Comparison of ENCODE assay signal across 12 cellular contexts in the genomic region with DNA sequence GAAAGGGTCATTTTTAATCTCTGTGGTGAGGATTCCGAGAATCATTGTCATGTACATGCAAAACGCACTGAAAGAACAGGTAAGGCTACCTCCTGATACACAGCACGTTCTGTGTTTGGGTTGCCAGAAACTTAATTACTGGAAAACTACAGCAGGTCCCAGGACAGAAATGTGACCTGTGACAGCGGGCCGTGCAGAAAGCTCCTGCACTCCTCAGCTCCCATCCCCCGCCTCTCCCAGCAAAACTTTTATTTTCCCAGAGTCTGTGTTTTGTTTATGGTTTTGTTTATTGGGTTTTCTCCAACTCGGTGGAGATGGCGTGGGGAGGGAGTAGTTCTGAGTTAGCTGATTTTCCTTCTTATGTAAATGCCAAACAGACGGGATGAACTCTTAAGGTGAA. TPM values are rescaled to one million over a fixed set of nuclear protein-coding genes. Genes with fewer than 3 reads are reported as not detected.
DNase-seq lines count a peak whose midpoint lies in the region; ATAC-seq and TF ChIP-seq lines count a peak whose summit lies in the region.
"Had no signal": no experiment of that assay in that cellular context is flagged by ENCODE, and none has a peak within 500 bp of the region (broad histone marks: within the 10 kb centered on the region; RNA-seq: fewer than 3 reads in every experiment).

No MANE protein-coding gene starts in this region.

- DNase-seq in ELF-1 (ENCODE audit: low read depth, low spot score) (peak; percentile 54), ascending aorta (ENCODE audit: low spot score in 2 of 2) (no peak), right atrium auricular region (ENCODE audit: low spot score) (no peak), renal cortical epithelial cell (ENCODE audit: low read depth) (peak; percentile 65), head of caudate nucleus (no peak)
- no peak for DNase-seq in activated CD4-positive, alpha-beta T cell treated with anti-CD3 and anti-CD28 coated beads for 1 hour
- DNase-seq: central memory CD4-positive, alpha-beta T cell; NCI-H2171; SIG-M5 had no signal

- intact Hi-C loops in ascending aorta (cut with DNase I): loop anchor here (5.0 kb wide), 2 partner anchors 107 to 157 kb away; no protein-coding TSS in a partner anchor
- intact Hi-C loops in head of caudate nucleus (cut with DNase I): no loop called here

- H3K4me3 ChIP-seq in ascending aorta: no peak overlapping the region
- no peak overlapping the region for H3K4me3 ChIP-seq in right atrium auricular region

- H3K27ac ChIP-seq in ascending aorta (peak overlapping the region; percentile 94), right atrium auricular region (peak overlapping the region; percentile 79 to 89)
- H3K27ac ChIP-seq: C4-2B had no signal

- ATAC-seq in GM21528 (IDR thresholded peaks at IDR 0.05; ENCODE audit: low FRiP score, unreplicated experiment) (no peak), HG03457 (IDR thresholded peaks at IDR 0.05; ENCODE audit: unreplicated experiment) (no peak)

- TF ChIP-seq CTCF in ascending aorta (IDR thresholded peaks at IDR 0.05) (no peak), right atrium auricular region (IDR thresholded peaks at IDR 0.05) (no peak)

- no peaks in the 10 kb centered on the region for H3K27me3 ChIP-seq in ascending aorta
- H3K27me3 ChIP-seq in right atrium auricular region: no peaks in the 10 kb centered on the region

- H3K9me3 ChIP-seq in ascending aorta: no peaks in the 10 kb centered on the region
- no peaks in the 10 kb centered on the region for H3K9me3 ChIP-seq in right atrium auricular region

- H3K36me3 ChIP-seq in ascending aorta: no peaks in the 10 kb centered on the region
- H3K36me3 ChIP-seq in right atrium auricular region: no peaks in the 10 kb centered on the region

- H3K4me1 ChIP-seq in ascending aorta (peaks cover 14 to 57% of the 10 kb centered on the region in 2 donors), right atrium auricular region (peaks cover 0 to 42% of the 10 kb centered on the region in 2 donors)

RNA-seq across cellular contexts. Expression of gene SLC44A3, which starts 44.7 kb away (rescaled TPM):
- total RNA-seq in ascending aorta: not detected
- 1 to 10 TPM; 2.7 to 9.5 TPM for total RNA-seq in right atrium auricular region
- 12.7 and 54.5 TPM in 2 replicates for total RNA-seq in renal cortical epithelial cell

Comparison
In these comparisons a context has a peak if more than half of its experiments do, and no peak if none do; other contexts are left out.
1. DNase-seq: peak in ELF-1 (single experiment) and renal cortical epithelial cell (single experiment); none in ascending aorta (0 of 2), right atrium auricular region (single experiment), activated CD4-positive, alpha-beta T cell treated with anti-CD3 and anti-CD28 coated beads for 1 hour (single experiment) and head of caudate nucleus (0 of 42).